1 cellular context compared by ENCODE assay signal in the genomic region with DNA sequence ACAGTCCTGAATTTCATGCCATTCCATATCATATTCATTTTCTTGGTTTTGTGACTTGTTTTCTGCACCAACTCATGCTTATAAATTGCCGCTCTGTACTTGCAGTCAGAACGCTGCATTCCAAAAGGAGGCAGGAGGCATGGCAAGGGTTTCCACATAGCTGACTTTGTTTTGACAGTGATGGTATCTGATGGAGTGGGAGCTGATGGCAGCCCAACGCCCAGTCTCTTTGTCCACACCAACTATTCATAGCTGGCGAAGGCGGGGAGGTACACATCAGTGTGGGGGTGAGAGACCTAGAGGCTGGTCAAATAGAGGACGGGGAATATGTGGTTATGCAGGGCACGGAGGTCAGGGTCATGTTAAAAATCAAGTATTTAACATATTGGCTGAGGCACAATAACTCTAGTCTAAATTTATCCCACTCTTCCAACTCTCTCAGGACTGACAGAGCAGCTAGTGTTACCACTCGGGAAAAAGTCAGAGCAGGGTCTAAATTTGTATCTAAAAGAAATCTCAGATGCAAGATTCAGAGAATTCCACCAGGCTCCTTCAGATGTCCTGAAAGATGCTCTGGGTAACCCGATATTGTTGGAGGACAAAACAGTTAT.
A peak's percentile ranks its signal among the peaks of the same experiment; 100 is the strongest.
TF ChIP-seq lines count a peak whose summit lies in the region.

No MANE protein-coding gene starts in this region.

TF ChIP-seq in SK-N-SH, 30 proteins besides CTCF, POLR2A, EP300 and RAD21 (continued from another document):
- TF ChIP-seq, protein P1, sequence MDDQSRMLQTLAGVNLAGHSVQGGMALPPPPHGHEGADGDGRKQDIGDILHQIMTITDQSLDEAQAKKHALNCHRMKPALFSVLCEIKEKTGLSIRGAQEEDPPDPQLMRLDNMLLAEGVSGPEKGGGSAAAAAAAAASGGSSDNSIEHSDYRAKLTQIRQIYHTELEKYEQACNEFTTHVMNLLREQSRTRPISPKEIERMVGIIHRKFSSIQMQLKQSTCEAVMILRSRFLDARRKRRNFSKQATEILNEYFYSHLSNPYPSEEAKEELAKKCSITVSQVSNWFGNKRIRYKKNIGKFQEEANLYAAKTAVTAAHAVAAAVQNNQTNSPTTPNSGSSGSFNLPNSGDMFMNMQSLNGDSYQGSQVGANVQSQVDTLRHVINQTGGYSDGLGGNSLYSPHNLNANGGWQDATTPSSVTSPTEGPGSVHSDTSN (IDR thresholded peaks at IDR 0.05), result peak; percentile 80
- TF ChIP-seq GABPA (IDR thresholded peaks at IDR 0.05; ENCODE audit: low read depth) (no peak), POLR2AphosphoS5 (IDR thresholded peaks at IDR 0.05; ENCODE audit: low read depth, low read length) (no peak), MEF2A (IDR thresholded peaks at IDR 0.05; ENCODE audit: borderline replicate concordance, low read depth) (peak; percentile 38; the same call in 1 of the 2 replicates), ELF1 (IDR thresholded peaks at IDR 0.05) (no peak), EZH2phosphoT487 (IDR thresholded peaks at IDR 0.05; ENCODE audit: borderline replicate concordance, low read depth) (no peak), SMC3 (IDR thresholded peaks at IDR 0.05; ENCODE audit: low read depth, low read length) (no peak), RXRA (IDR thresholded peaks at IDR 0.05; ENCODE audit: borderline replicate concordance, low read depth) (peak; percentile 58; the same call in 1 of the 2 replicates), YY1 (IDR thresholded peaks at IDR 0.05; ENCODE audit: low read depth) (no peak), RCOR1 (IDR thresholded peaks at IDR 0.05; ENCODE audit: low read length) (no peak), TCF12 (IDR thresholded peaks at IDR 0.05) (peak; percentile 74), MXI1 (IDR thresholded peaks at IDR 0.05; ENCODE audit: low read depth, low read length) (no peak), FOXJ3 (CRISPR knock-in tag; IDR thresholded peaks at IDR 0.05) (no peak), TAF1 (IDR thresholded peaks at IDR 0.05; ENCODE audit: borderline replicate concordance, low read depth, low read length) (no peak), JUND (IDR thresholded peaks at IDR 0.05) (peak; percentile 38; the same call in 1 of the 2 replicates), NRF1 (IDR thresholded peaks at IDR 0.05; ENCODE audit: low read depth, low read length) (no peak), FOSL2 (IDR thresholded peaks at IDR 0.05; ENCODE audit: borderline replicate concordance, low read depth) (peak; percentile 28; the same call in 1 of the 2 replicates)
- TF ChIP-seq, protein P2, sequence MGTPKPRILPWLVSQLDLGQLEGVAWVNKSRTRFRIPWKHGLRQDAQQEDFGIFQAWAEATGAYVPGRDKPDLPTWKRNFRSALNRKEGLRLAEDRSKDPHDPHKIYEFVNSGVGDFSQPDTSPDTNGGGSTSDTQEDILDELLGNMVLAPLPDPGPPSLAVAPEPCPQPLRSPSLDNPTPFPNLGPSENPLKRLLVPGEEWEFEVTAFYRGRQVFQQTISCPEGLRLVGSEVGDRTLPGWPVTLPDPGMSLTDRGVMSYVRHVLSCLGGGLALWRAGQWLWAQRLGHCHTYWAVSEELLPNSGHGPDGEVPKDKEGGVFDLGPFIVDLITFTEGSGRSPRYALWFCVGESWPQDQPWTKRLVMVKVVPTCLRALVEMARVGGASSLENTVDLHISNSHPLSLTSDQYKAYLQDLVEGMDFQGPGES (IDR thresholded peaks at IDR 0.05; ENCODE audit: low read depth, low read length), result no peak
- TF ChIP-seq, protein P3, sequence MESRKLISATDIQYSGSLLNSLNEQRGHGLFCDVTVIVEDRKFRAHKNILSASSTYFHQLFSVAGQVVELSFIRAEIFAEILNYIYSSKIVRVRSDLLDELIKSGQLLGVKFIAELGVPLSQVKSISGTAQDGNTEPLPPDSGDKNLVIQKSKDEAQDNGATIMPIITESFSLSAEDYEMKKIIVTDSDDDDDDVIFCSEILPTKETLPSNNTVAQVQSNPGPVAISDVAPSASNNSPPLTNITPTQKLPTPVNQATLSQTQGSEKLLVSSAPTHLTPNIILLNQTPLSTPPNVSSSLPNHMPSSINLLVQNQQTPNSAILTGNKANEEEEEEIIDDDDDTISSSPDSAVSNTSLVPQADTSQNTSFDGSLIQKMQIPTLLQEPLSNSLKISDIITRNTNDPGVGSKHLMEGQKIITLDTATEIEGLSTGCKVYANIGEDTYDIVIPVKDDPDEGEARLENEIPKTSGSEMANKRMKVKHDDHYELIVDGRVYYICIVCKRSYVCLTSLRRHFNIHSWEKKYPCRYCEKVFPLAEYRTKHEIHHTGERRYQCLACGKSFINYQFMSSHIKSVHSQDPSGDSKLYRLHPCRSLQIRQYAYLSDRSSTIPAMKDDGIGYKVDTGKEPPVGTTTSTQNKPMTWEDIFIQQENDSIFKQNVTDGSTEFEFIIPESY (IDR thresholded peaks at IDR 0.05; ENCODE audit: borderline replicate concordance, low read depth), result no peak
- TF ChIP-seq, protein P4, sequence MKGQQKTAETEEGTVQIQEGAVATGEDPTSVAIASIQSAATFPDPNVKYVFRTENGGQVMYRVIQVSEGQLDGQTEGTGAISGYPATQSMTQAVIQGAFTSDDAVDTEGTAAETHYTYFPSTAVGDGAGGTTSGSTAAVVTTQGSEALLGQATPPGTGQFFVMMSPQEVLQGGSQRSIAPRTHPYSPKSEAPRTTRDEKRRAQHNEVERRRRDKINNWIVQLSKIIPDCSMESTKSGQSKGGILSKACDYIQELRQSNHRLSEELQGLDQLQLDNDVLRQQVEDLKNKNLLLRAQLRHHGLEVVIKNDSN (IDR thresholded peaks at IDR 0.05; ENCODE audit: borderline replicate concordance, low read depth), result no peak
- TF ChIP-seq, protein P5, sequence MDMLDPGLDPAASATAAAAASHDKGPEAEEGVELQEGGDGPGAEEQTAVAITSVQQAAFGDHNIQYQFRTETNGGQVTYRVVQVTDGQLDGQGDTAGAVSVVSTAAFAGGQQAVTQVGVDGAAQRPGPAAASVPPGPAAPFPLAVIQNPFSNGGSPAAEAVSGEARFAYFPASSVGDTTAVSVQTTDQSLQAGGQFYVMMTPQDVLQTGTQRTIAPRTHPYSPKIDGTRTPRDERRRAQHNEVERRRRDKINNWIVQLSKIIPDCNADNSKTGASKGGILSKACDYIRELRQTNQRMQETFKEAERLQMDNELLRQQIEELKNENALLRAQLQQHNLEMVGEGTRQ (IDR thresholded peaks at IDR 0.05; ENCODE audit: borderline replicate concordance, low read depth, low read length), result no peak
- TF ChIP-seq, protein P6, sequence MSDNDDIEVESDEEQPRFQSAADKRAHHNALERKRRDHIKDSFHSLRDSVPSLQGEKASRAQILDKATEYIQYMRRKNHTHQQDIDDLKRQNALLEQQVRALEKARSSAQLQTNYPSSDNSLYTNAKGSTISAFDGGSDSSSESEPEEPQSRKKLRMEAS (IDR thresholded peaks at IDR 0.05; ENCODE audit: low read depth), result peak; percentile 48; the same call in 1 of the 2 replicates
- TF ChIP-seq, protein P7, sequence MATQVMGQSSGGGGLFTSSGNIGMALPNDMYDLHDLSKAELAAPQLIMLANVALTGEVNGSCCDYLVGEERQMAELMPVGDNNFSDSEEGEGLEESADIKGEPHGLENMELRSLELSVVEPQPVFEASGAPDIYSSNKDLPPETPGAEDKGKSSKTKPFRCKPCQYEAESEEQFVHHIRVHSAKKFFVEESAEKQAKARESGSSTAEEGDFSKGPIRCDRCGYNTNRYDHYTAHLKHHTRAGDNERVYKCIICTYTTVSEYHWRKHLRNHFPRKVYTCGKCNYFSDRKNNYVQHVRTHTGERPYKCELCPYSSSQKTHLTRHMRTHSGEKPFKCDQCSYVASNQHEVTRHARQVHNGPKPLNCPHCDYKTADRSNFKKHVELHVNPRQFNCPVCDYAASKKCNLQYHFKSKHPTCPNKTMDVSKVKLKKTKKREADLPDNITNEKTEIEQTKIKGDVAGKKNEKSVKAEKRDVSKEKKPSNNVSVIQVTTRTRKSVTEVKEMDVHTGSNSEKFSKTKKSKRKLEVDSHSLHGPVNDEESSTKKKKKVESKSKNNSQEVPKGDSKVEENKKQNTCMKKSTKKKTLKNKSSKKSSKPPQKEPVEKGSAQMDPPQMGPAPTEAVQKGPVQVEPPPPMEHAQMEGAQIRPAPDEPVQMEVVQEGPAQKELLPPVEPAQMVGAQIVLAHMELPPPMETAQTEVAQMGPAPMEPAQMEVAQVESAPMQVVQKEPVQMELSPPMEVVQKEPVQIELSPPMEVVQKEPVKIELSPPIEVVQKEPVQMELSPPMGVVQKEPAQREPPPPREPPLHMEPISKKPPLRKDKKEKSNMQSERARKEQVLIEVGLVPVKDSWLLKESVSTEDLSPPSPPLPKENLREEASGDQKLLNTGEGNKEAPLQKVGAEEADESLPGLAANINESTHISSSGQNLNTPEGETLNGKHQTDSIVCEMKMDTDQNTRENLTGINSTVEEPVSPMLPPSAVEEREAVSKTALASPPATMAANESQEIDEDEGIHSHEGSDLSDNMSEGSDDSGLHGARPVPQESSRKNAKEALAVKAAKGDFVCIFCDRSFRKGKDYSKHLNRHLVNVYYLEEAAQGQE (IDR thresholded peaks at IDR 0.05; ENCODE audit: low read depth, low read length), result no peak
TF ChIP-seq in SK-N-SH: peak in this region for 10.
